Comparison of ENCODE assay signal across 1 cellular context in the genomic region with DNA sequence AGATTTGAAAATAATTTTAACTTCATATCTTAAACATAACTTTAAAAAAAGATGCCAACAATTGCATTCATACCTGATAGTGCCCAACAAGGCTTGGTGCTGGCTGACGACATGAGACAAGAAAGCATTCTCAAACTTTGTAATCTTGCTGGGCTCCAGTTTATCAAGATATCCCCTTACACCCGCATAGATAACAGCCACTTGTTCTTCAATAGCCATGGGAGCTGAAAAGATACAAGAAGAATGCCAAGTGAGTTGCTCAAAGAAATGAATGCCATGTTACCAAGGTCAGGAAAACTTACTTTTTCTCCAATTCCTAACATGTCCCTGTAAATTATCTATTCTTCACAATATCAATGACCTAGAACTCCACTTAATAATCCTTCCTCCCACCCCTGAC.
TF ChIP-seq lines count a peak whose summit lies in the region.

No MANE protein-coding gene starts in this region.

TF ChIP-seq in K562, 482 proteins besides CTCF, POLR2A, EP300 and RAD21:
- no peak for TF ChIP-seq CBFA2T3 (IDR thresholded peaks at IDR 0.05)
- TF ChIP-seq MCM3 (IDR thresholded peaks at IDR 0.05) = no peak
